In genomic region chr5:14110680-14111079, GRCh38 we compare ENCODE assay signal across 18 cellular contexts. TPM values are rescaled to one million over a fixed set of nuclear protein-coding genes. Genes with fewer than 3 reads are reported as not detected.
DNase-seq lines count a peak whose midpoint lies in the region; ATAC-seq and TF ChIP-seq lines count a peak whose summit lies in the region.
"Had no signal": no experiment of that assay in that cellular context is flagged by ENCODE, and none has a peak within 500 bp of the region (broad histone marks: within the 10 kb centered on the region; RNA-seq: fewer than 3 reads in every experiment).

No MANE protein-coding gene starts in this region.

- H3K4ac ChIP-seq in trophoblast cell (ENCODE audit: low read depth, low read length), result no peak overlapping the region

- H3K27me3 ChIP-seq in Panc1 (ENCODE audit: control insufficient read depth, insufficient read depth, low read length), result no peaks in the 10 kb centered on the region
- no peaks in the 10 kb centered on the region for H3K27me3 ChIP-seq in trophoblast cell (ENCODE audit: insufficient read depth, low read length)
- H3K27me3 ChIP-seq in left ventricle myocardium inferior (ENCODE audit: low read depth), result no peaks in the 10 kb centered on the region

- H3K79me1 ChIP-seq in trophoblast cell (ENCODE audit: low read length), result peaks cover 7% of the 10 kb centered on the region

- no peaks in the 10 kb centered on the region for H3K79me2 ChIP-seq in trophoblast cell (ENCODE audit: control insufficient read depth, insufficient read depth, low read length, poor library complexity)

- DNase-seq in ELR (ENCODE audit: low read depth), result peak; percentile 84
- DNase-seq in Panc1 (ENCODE audit: low read depth, low spot score), result no peak
- DNase-seq in epithelial cell of prostate (ENCODE audit: low read depth, low spot score), result no peak
- peak; percentile 59 to 92 for DNase-seq in trophoblast cell
- DNase-seq in stimulated activated CD8-positive, alpha-beta memory T cell treated with anti-CD3 and anti-CD28 coated beads, Interleukin-4, amount 100 ng/mL, for 48 hours, result no peak
- DNase-seq in NCI-H2171 (lab: John Stamatoyannopoulos, UW), result no peak
- DNase-seq in NCI-H526 (lab: John Stamatoyannopoulos, UW), result no peak
- DNase-seq in left ventricle myocardium inferior, result no peak
- DNase-seq: activated CD4-positive, alpha-beta T cell treated with anti-CD3 and anti-CD28 coated beads, Interleukin-2, amount 50 U/mL, for 1 hour; activated T-cell treated with anti-CD3 and anti-CD28 coated beads, Interleukin-2, amount 50 U/mL, for 72 hours; amniotic stem cell; Kasumi-1; kidney; NCI-H1930; NCI-H82; Right ventricle myocardium superior; stimulated activated CD4-positive, alpha-beta T cell treated with anti-CD3 and anti-CD28 coated beads, Interleukin-2, amount 100 ng/mL, for 24 hours; T-helper 9 cell had no signal

- H4K91ac ChIP-seq in trophoblast cell (ENCODE audit: low read depth, low read length), result no peak overlapping the region

- H2AK5ac ChIP-seq in trophoblast cell (ENCODE audit: low read length), result no peak overlapping the region

- no peak overlapping the region for H3K14ac ChIP-seq in trophoblast cell (ENCODE audit: low read length)

- no peak overlapping the region for H3K23ac ChIP-seq in trophoblast cell (ENCODE audit: low read length)

- intact Hi-C loops in Panc1 (cut with micrococcal nuclease; ENCODE audit: unreplicated experiment), result no loop called here
- intact Hi-C loops in left ventricle myocardium inferior (cut with micrococcal nuclease), result no loop called here

- ATAC-seq in Panc1, result no peak
- ATAC-seq: activated T-cell treated with anti-CD3 and anti-CD28 coated beads, Interleukin-2, amount 50 U/mL, for 72 hours had no signal

- H3K36me3 ChIP-seq in Panc1 (ENCODE audit: control insufficient read depth, insufficient read depth, low read length) (no peaks in the 10 kb centered on the region), trophoblast cell (ENCODE audit: control insufficient read depth in 1 of 2, insufficient read depth in 2 of 2, low read length in 2 of 2) (no peaks in the 10 kb centered on the region), left ventricle myocardium inferior (no peaks in the 10 kb centered on the region)

- no peak overlapping the region for H4K12ac ChIP-seq in trophoblast cell (ENCODE audit: low read depth, low read length)

- no peak overlapping the region for H2AFZ ChIP-seq in trophoblast cell (ENCODE audit: insufficient read depth, low read length, poor library complexity)

- H3K9ac ChIP-seq in trophoblast cell (ENCODE audit: low read length), result no peak overlapping the region

- no TSS peak for BruUV-seq in Panc1 (replicated peaks; lab: Mats Ljungman, UMichigan)

- TF ChIP-seq CTCF in Panc1 (IDR thresholded peaks at IDR 0.05) (no peak), left ventricle myocardium inferior (IDR thresholded peaks at IDR 0.05; ENCODE audit: borderline replicate concordance) (no peak)

- no peak overlapping the region for H2BK120ac ChIP-seq in trophoblast cell (ENCODE audit: insufficient read depth, low read length, poor library complexity)

- H2BK12ac ChIP-seq in trophoblast cell (ENCODE audit: low read length), result no peak overlapping the region

- H2BK5ac ChIP-seq in trophoblast cell (ENCODE audit: low read depth, low read length, poor library complexity), result no peak overlapping the region

- H3K4me1 ChIP-seq in Panc1 (ENCODE audit: control insufficient read depth, insufficient read depth, low read length) (peaks cover 42% of the 10 kb centered on the region), trophoblast cell (ENCODE audit: control insufficient read depth in 1 of 2, insufficient read depth in 2 of 2, low read length in 2 of 2) (peaks cover 7 to 11% of the 10 kb centered on the region in 2 experiments), left ventricle myocardium inferior (peaks cover 41% of the 10 kb centered on the region)

- H4K8ac ChIP-seq in trophoblast cell (ENCODE audit: low read depth, low read length), result no peak overlapping the region

- H3K4me2 ChIP-seq in trophoblast cell (ENCODE audit: low read length), result no peak overlapping the region

- in situ Hi-C loops in Panc1 (cut with HindIII; ENCODE audit: low pct_unique_long_range_greater_than_20kb, low sequenced_read_pairs), result loop anchor here (25.0 kb wide), 1 partner anchor 123 kb away; no protein-coding TSS in a partner anchor

- no peak overlapping the region for H3K18ac ChIP-seq in trophoblast cell (ENCODE audit: low read length)

- POLR2A ChIA-PET in Panc1 (lab: Charles Lee), result no interaction called here

- CTCF ChIA-PET in Panc1 (lab: Charles Lee), result no interaction called here

- no CpG with 5 or more reads among the region's 4 CpGs for WGBS in trophoblast cell (ENCODE audit: extremely low coverage, insufficient coverage, insufficient read length)

- H3K4me3 ChIP-seq in Panc1 (ENCODE audit: low read depth in 2 of 2, low read length in 2 of 2), result no peak overlapping the region
- H3K4me3 ChIP-seq in trophoblast cell (ENCODE audit: low read depth, low read length), result no peak overlapping the region
- no peak overlapping the region for H3K4me3 ChIP-seq in left ventricle myocardium inferior

- peaks cover 2% of the 10 kb centered on the region; the same call in 1 of the 2 replicates for H3K9me3 ChIP-seq in Panc1 (ENCODE audit: control insufficient read depth, insufficient read depth, low read depth, low read length)
- no peaks in the 10 kb centered on the region for H3K9me3 ChIP-seq in trophoblast cell (ENCODE audit: insufficient read depth, low read depth, low read length)
- no peaks in the 10 kb centered on the region for H3K9me3 ChIP-seq in left ventricle myocardium inferior (replicated peaks)

- peak overlapping the region; percentile 100 for H3K27ac ChIP-seq in Panc1 (ENCODE audit: low read length)
- peak overlapping the region; percentile 77 for H3K27ac ChIP-seq in epithelial cell of prostate
- H3K27ac ChIP-seq in trophoblast cell (ENCODE audit: low read depth, low read length), result no peak overlapping the region
- H3K27ac ChIP-seq in left ventricle myocardium inferior (replicated peaks), result no peak overlapping the region

RNA-seq across cellular contexts. Expression of gene TRIO, which starts 32.5 kb away (rescaled TPM):
- 349 TPM for total RNA-seq in Panc1 (2021; ENCODE audit: unreplicated experiment)
- polyA plus RNA-seq in Panc1 (2012; ENCODE audit: insufficient read length), result 213 TPM
- polyA plus RNA-seq in trophoblast cell (2013), result 47.9 and 49.7 TPM in 2 replicates
- 52.8 TPM for total RNA-seq in left ventricle myocardium inferior

Comparison
In these comparisons a context has a peak if more than half of its experiments do, and no peak if none do; other contexts are left out.
1. DNase-seq: peak in ELR (single experiment) and trophoblast cell (2 of 2); none in Panc1 (single experiment), epithelial cell of prostate (single experiment), stimulated activated CD8-positive, alpha-beta memory T cell treated with anti-CD3 and anti-CD28 coated beads, Interleukin-4, amount 100 ng/mL, for 48 hours (single experiment), NCI-H2171 (single experiment), NCI-H526 (0 of 2) and left ventricle myocardium inferior (single experiment).
2. H3K27ac ChIP-seq: peak in Panc1 (single experiment) and epithelial cell of prostate (single experiment); none in trophoblast cell (single experiment) and left ventricle myocardium inferior (single experiment).